ENCODE assay signal across 9 cellular contexts in the genomic region with DNA sequence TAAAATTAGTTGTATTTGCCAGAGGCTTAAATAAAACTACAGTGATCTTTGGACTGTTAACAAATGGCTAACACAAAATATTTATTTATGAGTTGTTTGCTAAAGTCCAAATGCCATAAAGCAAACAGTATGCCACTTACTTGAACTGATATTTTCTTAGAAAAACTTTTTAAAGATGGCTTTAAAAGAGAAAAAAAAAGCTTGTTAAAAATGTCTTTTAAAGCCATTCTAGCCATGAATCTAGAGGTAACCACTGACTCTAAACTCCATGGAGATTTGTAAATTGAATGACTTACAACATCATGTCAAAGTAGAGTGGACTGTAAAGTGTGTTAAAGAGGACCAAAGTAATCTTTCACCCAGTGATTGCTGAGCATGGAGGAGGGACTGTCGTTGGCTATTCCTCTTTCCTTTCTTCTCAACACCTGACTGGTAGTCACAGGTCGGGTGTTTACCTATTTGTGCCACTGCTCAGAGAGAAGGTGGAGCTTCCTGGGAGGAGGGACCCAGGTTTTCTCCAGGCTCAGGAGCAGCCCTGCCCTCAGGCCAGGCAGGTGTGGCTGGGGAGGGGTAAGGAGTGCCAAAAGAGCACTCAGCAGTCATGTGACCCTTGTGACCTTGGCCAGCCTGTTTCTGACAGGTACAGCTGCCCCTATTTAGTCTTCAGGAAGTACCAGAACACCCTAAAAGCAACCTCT.
A peak's percentile ranks its signal among the peaks of the same experiment; 100 is the strongest.
DNase-seq lines count a peak whose midpoint lies in the region; ATAC-seq, FAIRE-seq and TF ChIP-seq lines count a peak whose summit lies in the region.
"Had no signal": no experiment of that assay in that cellular context is flagged by ENCODE, and none has a peak within 500 bp of the region (broad histone marks: within the 10 kb centered on the region; RNA-seq: fewer than 3 reads in every experiment).

No MANE protein-coding gene starts in this region.

- H3K4me2 ChIP-seq in HepG2 (ENCODE audit: low read depth, low read length): peak overlapping the region; percentile 97

- H3K4me3 ChIP-seq in HepG2 (replicated peaks in 1 of 3; ENCODE audit: insufficient read depth in 1 of 3, low read depth in 2 of 3, low read length in 3 of 3) (peak overlapping the region; percentile 33 to 69 (median 48)), psoas muscle (no peak overlapping the region)

- in situ Hi-C loops in HepG2 (cut with HindIII; ENCODE audit: extremely low pct_ligation_motif_present, low pct_unique_long_range_greater_than_20kb): no loop called here

- no peak for TF ChIP-seq RAD21 in HepG2 (CRISPR knock-in tag; IDR thresholded peaks at IDR 0.05)

- peak overlapping the region; percentile 80 for H3K9ac ChIP-seq in HepG2 (ENCODE audit: insufficient read depth, low read depth, low read length)

- peak overlapping the region; percentile 35 for H3K27ac ChIP-seq in VCaP
- peak overlapping the region; percentile 100 for H3K27ac ChIP-seq in HepG2 (ENCODE audit: extremely low read length, insufficient read depth, low read length)
- no peak overlapping the region for H3K27ac ChIP-seq in psoas muscle

- DNase-seq in COLO668 (lab: John Stamatoyannopoulos, UW; ENCODE audit: unreplicated experiment): peak; percentile 92
- DNase-seq in NCI-H1417 (lab: John Stamatoyannopoulos, UW): peak; percentile 66 to 94 (median 83)
- DNase-seq in HepG2 (ENCODE audit: low spot score): peak; percentile 86
- no peak for DNase-seq in psoas muscle
- no peak for DNase-seq in SK-N-DZ (ENCODE audit: low spot score)
- no peak for DNase-seq in SKM-1 treated with dmso at 0.1 percent for 144 hours (lab: John Stamatoyannopoulos, UW; ENCODE audit: unreplicated experiment)
- no peak for DNase-seq in AG20443 (ENCODE audit: low spot score)
- DNase-seq: activated T-cell treated with anti-CD3 and anti-CD28 coated beads, Interleukin-2, amount 50 U/mL, for 48 hours had no signal

- TF ChIP-seq CTCF in VCaP (conservative IDR thresholded peaks at IDR 0.05) (no peak), HepG2 (CRISPR knock-in tag; IDR thresholded peaks at IDR 0.05) (no peak), psoas muscle (IDR thresholded peaks at IDR 0.05) (no peak)

- no peaks in the 10 kb centered on the region for H3K79me2 ChIP-seq in HepG2 (ENCODE audit: insufficient read depth, low read length)

- TF ChIP-seq EP300 in HepG2 (IDR thresholded peaks at IDR 0.05; ENCODE audit: low read depth in 2 of 2, low read length in 2 of 2): peak in 1 of 2 experiments; percentile 78; a peak in 2 of 4 replicates
- no peak for TF ChIP-seq EP300 in HepG2 (CRISPR knock-in tag; IDR thresholded peaks at IDR 0.05; ENCODE audit: borderline replicate concordance)

- H3K9me3 ChIP-seq in HepG2 (ENCODE audit: low read length) (no peaks in the 10 kb centered on the region), psoas muscle (no peaks in the 10 kb centered on the region)

- intact Hi-C loops in HepG2 (cut with micrococcal nuclease; ENCODE audit: unreplicated experiment) (loop anchor here (1.0 to 2.0 kb wide), 3 partner anchors 16 to 88 kb away; no protein-coding TSS in a partner anchor), psoas muscle (cut with DNase I) (no loop called here)

- peak; percentile 84 for FAIRE-seq in HepG2 (lab: Jason Lieb, UNC)

- 0% methylated on average over 2 of the region's 2 CpGs for WGBS in HepG2 (ENCODE audit: low lambda C conversion rate)
- WGBS in psoas muscle, 3 donors: 32 to 45% (median 34%) methylated on average over 2 of the region's 2 CpGs

- H2AFZ ChIP-seq in HepG2 (ENCODE audit: low read length): no peak overlapping the region

- ATAC-seq in HepG2 (peak; percentile 90), psoas muscle (no peak)

- H4K20me1 ChIP-seq in HepG2 (ENCODE audit: insufficient read depth, low read length): no peaks in the 10 kb centered on the region

- H3K36me3 ChIP-seq in HepG2 (replicated peaks in 1 of 2; ENCODE audit: control insufficient read depth in 1 of 2, insufficient read depth in 2 of 2, low read length in 2 of 2) (no peaks in the 10 kb centered on the region), psoas muscle (ENCODE audit: insufficient read depth in 1 of 2, low read depth in 1 of 2) (no peaks in the 10 kb centered on the region)

- TF ChIP-seq POLR2A in HepG2 (IDR thresholded peaks at IDR 0.05; ENCODE audit: insufficient read depth in 1 of 2, low read depth in 2 of 2, low read length in 2 of 2): peak; percentile 52 to 67; a peak in 3 of 4 replicates

- CTCF ChIA-PET in HepG2 (lab: Yijun Ruan, JAX; ENCODE audit: low intra/inter-chr PET ratio, low total read pairs): interaction anchor here (1.1 kb wide), 1 partner anchor 86 kb away, joined by 3 read pairs; no protein-coding TSS in a partner anchor

- H3K4me1 ChIP-seq in HepG2 (ENCODE audit: insufficient read depth, low read length) (peaks cover 63% of the 10 kb centered on the region), psoas muscle (no peaks in the 10 kb centered on the region)

- H3K27me3 ChIP-seq in HepG2 (ENCODE audit: control insufficient read depth in 1 of 2, insufficient read depth in 2 of 2, low read length in 2 of 2): no peaks in the 10 kb centered on the region
- no peaks in the 10 kb centered on the region for H3K27me3 ChIP-seq in psoas muscle (ENCODE audit: insufficient read depth in 3 of 3, low read length in 2 of 3)

- TSS peak; percentile 97 for BruUV-seq in HepG2 (replicated peaks; lab: Mats Ljungman, UMichigan)

- POLR2A ChIA-PET in HepG2 (lab: Yijun Ruan, JAX): interaction anchor here (0.6 to 4.0 kb wide), 12 partner anchors 11 to 1314 kb away, joined by 3 to 41 read pairs (median 5); a partner anchor contains a TSS

TF ChIP-seq in HepG2, 621 proteins besides CTCF, POLR2A, EP300 and RAD21 (continues in another document):
- TF ChIP-seq, protein P1, sequence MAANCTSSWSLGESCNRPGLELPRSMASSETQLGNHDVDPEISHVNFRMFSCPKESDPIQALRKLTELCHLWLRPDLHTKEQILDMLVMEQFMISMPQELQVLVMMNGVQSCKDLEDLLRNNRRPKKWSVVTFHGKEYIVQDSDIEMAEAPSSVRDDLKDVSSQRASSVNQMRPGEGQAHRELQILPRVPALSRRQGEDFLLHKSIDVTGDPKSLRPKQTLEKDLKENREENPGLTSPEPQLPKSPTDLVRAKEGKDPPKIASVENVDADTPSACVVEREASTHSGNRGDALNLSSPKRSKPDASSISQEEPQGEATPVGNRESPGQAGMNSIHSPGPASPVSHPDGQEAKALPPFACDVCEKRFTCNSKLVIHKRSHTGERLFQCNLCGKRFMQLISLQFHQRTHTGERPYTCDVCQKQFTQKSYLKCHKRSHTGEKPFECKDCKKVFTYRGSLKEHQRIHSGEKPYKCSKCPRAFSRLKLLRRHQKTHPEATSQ (CRISPR knock-in tag; IDR thresholded peaks at IDR 0.05; ENCODE audit: borderline replicate concordance): no peak
- TF ChIP-seq, protein P2, sequence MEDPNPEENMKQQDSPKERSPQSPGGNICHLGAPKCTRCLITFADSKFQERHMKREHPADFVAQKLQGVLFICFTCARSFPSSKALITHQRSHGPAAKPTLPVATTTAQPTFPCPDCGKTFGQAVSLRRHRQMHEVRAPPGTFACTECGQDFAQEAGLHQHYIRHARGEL (CRISPR knock-in tag; IDR thresholded peaks at IDR 0.05): no peak
- TF ChIP-seq ZNF572 (CRISPR knock-in tag; IDR thresholded peaks at IDR 0.05): no peak
- TF ChIP-seq ZNF7 (CRISPR knock-in tag; IDR thresholded peaks at IDR 0.05): no peak
- no peak for TF ChIP-seq ZNF343 (CRISPR knock-in tag; IDR thresholded peaks at IDR 0.05)
- no peak for TF ChIP-seq ZNF224 (CRISPR knock-in tag; IDR thresholded peaks at IDR 0.05)
- no peak for TF ChIP-seq RCOR2 (CRISPR knock-in tag; IDR thresholded peaks at IDR 0.05)
- TF ChIP-seq NFE2L1 (CRISPR knock-in tag; IDR thresholded peaks at IDR 0.05; ENCODE audit: borderline replicate concordance): no peak
- no peak for TF ChIP-seq ZBTB3 (CRISPR knock-in tag; IDR thresholded peaks at IDR 0.05; ENCODE audit: borderline replicate concordance, low read depth)
- no peak for TF ChIP-seq ZNF747 (CRISPR knock-in tag; IDR thresholded peaks at IDR 0.05; ENCODE audit: borderline replicate concordance)
- TF ChIP-seq, protein P3, sequence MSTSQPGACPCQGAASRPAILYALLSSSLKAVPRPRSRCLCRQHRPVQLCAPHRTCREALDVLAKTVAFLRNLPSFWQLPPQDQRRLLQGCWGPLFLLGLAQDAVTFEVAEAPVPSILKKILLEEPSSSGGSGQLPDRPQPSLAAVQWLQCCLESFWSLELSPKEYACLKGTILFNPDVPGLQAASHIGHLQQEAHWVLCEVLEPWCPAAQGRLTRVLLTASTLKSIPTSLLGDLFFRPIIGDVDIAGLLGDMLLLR (CRISPR knock-in tag; IDR thresholded peaks at IDR 0.05): no peak
- no peak for TF ChIP-seq SETDB1 (CRISPR knock-in tag; IDR thresholded peaks at IDR 0.05; ENCODE audit: borderline replicate concordance)
- no peak for TF ChIP-seq PRMT3 (CRISPR knock-in tag; IDR thresholded peaks at IDR 0.05; ENCODE audit: borderline replicate concordance, low read depth)
- TF ChIP-seq, protein P4, sequence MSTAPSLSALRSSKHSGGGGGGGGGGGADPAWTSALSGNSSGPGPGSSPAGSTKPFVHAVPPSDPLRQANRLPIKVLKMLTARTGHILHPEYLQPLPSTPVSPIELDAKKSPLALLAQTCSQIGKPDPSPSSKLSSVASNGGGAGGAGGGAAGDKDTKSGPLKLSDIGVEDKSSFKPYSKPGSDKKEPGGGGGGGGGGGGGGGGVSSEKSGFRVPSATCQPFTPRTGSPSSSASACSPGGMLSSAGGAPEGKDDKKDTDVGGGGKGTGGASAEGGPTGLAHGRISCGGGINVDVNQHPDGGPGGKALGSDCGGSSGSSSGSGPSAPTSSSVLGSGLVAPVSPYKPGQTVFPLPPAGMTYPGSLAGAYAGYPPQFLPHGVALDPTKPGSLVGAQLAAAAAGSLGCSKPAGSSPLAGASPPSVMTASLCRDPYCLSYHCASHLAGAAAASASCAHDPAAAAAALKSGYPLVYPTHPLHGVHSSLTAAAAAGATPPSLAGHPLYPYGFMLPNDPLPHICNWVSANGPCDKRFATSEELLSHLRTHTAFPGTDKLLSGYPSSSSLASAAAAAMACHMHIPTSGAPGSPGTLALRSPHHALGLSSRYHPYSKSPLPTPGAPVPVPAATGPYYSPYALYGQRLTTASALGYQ (CRISPR knock-in tag; IDR thresholded peaks at IDR 0.05): no peak
- TF ChIP-seq ZNF136 (CRISPR knock-in tag; IDR thresholded peaks at IDR 0.05; ENCODE audit: low read depth): no peak; the same call in 1 of the 2 replicates
- no peak for TF ChIP-seq ZNF484 (CRISPR knock-in tag; IDR thresholded peaks at IDR 0.05; ENCODE audit: borderline replicate concordance, low read depth)
- no peak for TF ChIP-seq ZNF317 (CRISPR knock-in tag; IDR thresholded peaks at IDR 0.05)

Comparison
In these comparisons a context has a peak if more than half of its experiments do, and no peak if none do; other contexts are left out.
1. DNase-seq: peak in COLO668 (single experiment), NCI-H1417 (3 of 3) and HepG2 (single experiment); none in psoas muscle (0 of 2), SK-N-DZ (single experiment), SKM-1 treated with dmso at 0.1 percent for 144 hours (single experiment) and AG20443 (single experiment).